8 cellular contexts compared by ENCODE assay signal in the genomic region with DNA sequence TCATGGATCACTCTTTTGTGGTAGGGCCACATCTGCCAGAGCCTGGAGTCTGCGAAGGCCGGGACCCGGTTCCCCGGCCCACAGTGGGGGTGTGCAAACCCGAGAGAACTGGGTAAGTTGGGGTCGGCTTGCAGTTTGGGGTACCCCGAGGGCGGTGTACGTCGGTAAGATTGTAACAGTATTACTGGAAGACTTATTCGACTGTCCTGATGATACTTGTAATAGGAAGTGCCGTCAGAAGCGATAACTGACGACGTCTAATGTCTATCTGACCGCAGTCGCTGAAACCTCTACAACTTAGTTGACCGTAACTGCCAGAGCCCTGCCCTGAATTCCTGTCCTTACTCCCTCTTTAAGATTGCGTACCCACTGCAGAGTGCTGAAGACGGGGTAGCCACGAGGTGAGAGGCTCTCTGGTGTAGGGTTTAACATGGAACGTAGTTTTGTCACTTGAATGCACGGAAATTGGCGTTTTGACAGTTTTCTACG. TPM values are rescaled to one million over a fixed set of nuclear protein-coding genes. Genes with fewer than 3 reads are reported as not detected.
DNase-seq lines count a peak whose midpoint lies in the region; ATAC-seq and TF ChIP-seq lines count a peak whose summit lies in the region.

No MANE protein-coding gene starts in this region.

- peak overlapping the region; percentile 48 to 88 (median 80) for H3K27ac ChIP-seq in gastroesophageal sphincter
- H3K27ac ChIP-seq in psoas muscle, result peak overlapping the region; percentile 94

- no peaks in the 10 kb centered on the region for H3K9me3 Mint-ChIP-seq in Calu3 (ENCODE audit: low read depth, unreplicated experiment)
- no peaks in the 10 kb centered on the region for H3K9me3 Mint-ChIP-seq in activated B cell treated with CpG ODN at 0.5 μM for 24 hours

- H3K27ac Mint-ChIP-seq in Calu3 (ENCODE audit: unreplicated experiment) (peak overlapping the region; percentile 98), activated B cell treated with CpG ODN at 0.5 μM for 24 hours (peak overlapping the region; percentile 98)

- H3K36me3 Mint-ChIP-seq in Calu3 (ENCODE audit: insufficient read depth, unreplicated experiment) (peaks cover 68% of the 10 kb centered on the region), activated B cell treated with CpG ODN at 0.5 μM for 24 hours (ENCODE audit: low read depth) (peaks cover 55% of the 10 kb centered on the region)

- intact Hi-C loops in Calu3 (cut with micrococcal nuclease; ENCODE audit: unreplicated experiment) (no loop called here), activated B cell treated with CpG ODN at 0.5 μM for 24 hours (cut with micrococcal nuclease) (loop anchor here (1.0 to 10.0 kb wide), 5 partner anchors 53 to 545 kb away; partner anchors contain the start of gene LRRC75A), psoas muscle (cut with DNase I) (loop anchor here in 1 of 2 donors (5.0 kb wide), 2 partner anchors 52 to 77 kb away; no protein-coding TSS in a partner anchor)

- BruUV-seq in Calu3 (replicated peaks; lab: Mats Ljungman, UMichigan), result TSS peak; percentile 73

- CTCF ChIA-PET in Calu3 (lab: Charles Lee), result no interaction called here
- CTCF ChIA-PET in activated B cell treated with CpG ODN at 0.5 μM for 24 hours (lab: Charles Lee), result interaction anchor here (0.6 to 4.7 kb wide), 5 partner anchors 12 to 76 kb away, joined by 3 to 23 read pairs (median 10); partner anchors contain the start of gene TRPV2

- DNase-seq in Calu3, result no peak
- no peak for DNase-seq in activated B cell treated with CpG ODN at 0.5 μM for 24 hours
- no peak for DNase-seq in psoas muscle
- no peak for DNase-seq in GM19238 (ENCODE audit: insufficient read length, low spot score)
- no peak for DNase-seq in NCI-H1436 (lab: John Stamatoyannopoulos, UW)
- DNase-seq in HuH-7.5 (ENCODE audit: low spot score), result no peak

- H3K36me3 ChIP-seq in gastroesophageal sphincter (peaks cover 0 to 39% of the 10 kb centered on the region in 2 donors), psoas muscle (ENCODE audit: insufficient read depth in 1 of 2, low read depth in 1 of 2) (peaks cover 0 to 45% of the 10 kb centered on the region in 2 donors)

- peak; percentile 2 for ATAC-seq in HG02759 (IDR thresholded peaks at IDR 0.05; ENCODE audit: unreplicated experiment)
- ATAC-seq in activated B cell treated with CpG ODN at 0.5 μM for 24 hours (ENCODE audit: low read depth), result peak; percentile 4
- no peak for ATAC-seq in gastroesophageal sphincter
- peak; percentile 2 to 13 (median 10) for ATAC-seq in psoas muscle

- peaks cover 6 to 51% (median 7%) of the 10 kb centered on the region in 3 donors for H3K4me1 ChIP-seq in gastroesophageal sphincter
- peaks cover 31% of the 10 kb centered on the region for H3K4me1 ChIP-seq in psoas muscle

- no peaks in the 10 kb centered on the region for H3K9me3 ChIP-seq in gastroesophageal sphincter
- no peaks in the 10 kb centered on the region for H3K9me3 ChIP-seq in psoas muscle

- H3K27me3 Mint-ChIP-seq in Calu3 (ENCODE audit: unreplicated experiment) (no peaks in the 10 kb centered on the region), activated B cell treated with CpG ODN at 0.5 μM for 24 hours (no peaks in the 10 kb centered on the region)

- H3K27me3 ChIP-seq in gastroesophageal sphincter (no peaks in the 10 kb centered on the region), psoas muscle (ENCODE audit: insufficient read depth in 3 of 3, low read length in 2 of 3) (no peaks in the 10 kb centered on the region)

- H3K4me3 Mint-ChIP-seq in Calu3 (ENCODE audit: low read depth, unreplicated experiment) (peak overlapping the region; percentile 85), activated B cell treated with CpG ODN at 0.5 μM for 24 hours (peak overlapping the region; percentile 99)

- no peak for TF ChIP-seq POLR2A in gastroesophageal sphincter (IDR thresholded peaks at IDR 0.05)

- TF ChIP-seq EP300 in gastroesophageal sphincter (IDR thresholded peaks at IDR 0.05), result no peak

- POLR2A ChIA-PET in activated B cell treated with CpG ODN at 0.5 μM for 24 hours (lab: Charles Lee), result interaction anchor here (1.6 to 6.1 kb wide), 9 partner anchors 11 to 223 kb away, joined by 5 to 80 read pairs (median 23); partner anchors contain the start of genes CENPV, NCOR1, PIGL and TRPV2

- 0% methylated on average over 4 to 5 of the region's 25 CpGs for WGBS in gastroesophageal sphincter (ENCODE audit: low coverage in 1 of 2), 2 donors
- WGBS in psoas muscle, 3 donors, result 0% methylated on average over 25 of the region's 25 CpGs

- H3K4me1 Mint-ChIP-seq in Calu3 (ENCODE audit: low read depth, unreplicated experiment), result peaks cover 19% of the 10 kb centered on the region
- H3K4me1 Mint-ChIP-seq in activated B cell treated with CpG ODN at 0.5 μM for 24 hours, result peaks cover 43% of the 10 kb centered on the region

- TF ChIP-seq CTCF in Calu3 (IDR thresholded peaks at IDR 0.05; ENCODE audit: unreplicated experiment), result no peak
- TF ChIP-seq CTCF in activated B cell treated with CpG ODN at 0.5 μM for 24 hours (IDR thresholded peaks at IDR 0.05), result no peak
- no peak for TF ChIP-seq CTCF in gastroesophageal sphincter (IDR thresholded peaks at IDR 0.05)
- no peak for TF ChIP-seq CTCF in psoas muscle (IDR thresholded peaks at IDR 0.05)

- peak overlapping the region; percentile 72 to 86 for H3K4me3 ChIP-seq in gastroesophageal sphincter
- H3K4me3 ChIP-seq in psoas muscle, result peak overlapping the region; percentile 96

RNA-seq across cellular contexts. Expression of gene TRPV2, which starts 24.0 kb away (rescaled TPM):
- total RNA-seq in Calu3 (2022), result 0.87 and 1.0 TPM in 2 replicates
- total RNA-seq in activated B cell treated with CpG ODN at 0.5 μM for 24 hours, result 58.3 and 65.8 TPM in 2 replicates
- total RNA-seq in gastroesophageal sphincter, result 10 to 100 TPM in 3 of 4 donors, 1 to 10 TPM in 1; 6.5 to 15.5 (median 11.6) TPM
- 10 to 100 TPM in 1 of 4 donors, 1 to 10 TPM in 3; 3.9 to 10.3 (median 6.7) TPM for total RNA-seq in psoas muscle
- 1 to 10 TPM; 1.6 to 3.8 (median 3.4) TPM for polyA plus RNA-seq in psoas muscle

RNA-seq across cellular contexts. Expression of gene LRRC75A, which starts 52.6 kb away (rescaled TPM):
- total RNA-seq in Calu3 (2022), result 3.0 and 3.3 TPM in 2 replicates
- 0.54 and 0.98 TPM in 2 replicates for total RNA-seq in activated B cell treated with CpG ODN at 0.5 μM for 24 hours
- total RNA-seq in gastroesophageal sphincter, result 1 to 10 TPM in 3 of 4 donors, under 1 TPM in 1; 0.94 to 4.0 (median 2.3) TPM
- total RNA-seq in psoas muscle, result under 1 TPM; 0.20 to 0.41 (median 0.29) TPM
- polyA plus RNA-seq in psoas muscle, result under 1 TPM; 0.23 to 0.69 (median 0.43) TPM

RNA-seq across cellular contexts. Expression of gene UBB, which starts 58.5 kb away (rescaled TPM):
- total RNA-seq in Calu3 (2022), result 973 and 1,004 TPM in 2 replicates
- total RNA-seq in activated B cell treated with CpG ODN at 0.5 μM for 24 hours, result 1,031 and 1,128 TPM in 2 replicates
- 100 to 1,000 TPM; 697 to 982 (median 790) TPM for total RNA-seq in gastroesophageal sphincter
- 1,000 to 10,000 TPM; 1,704 to 3,203 (median 2,212) TPM for total RNA-seq in psoas muscle
- polyA plus RNA-seq in psoas muscle, result 1,000 to 10,000 TPM in 2 of 3 donors, 100 to 1,000 TPM in 1; 700 to 1,893 (median 1,030) TPM
